1 cellular context compared by ENCODE assay signal in the genomic region with DNA sequence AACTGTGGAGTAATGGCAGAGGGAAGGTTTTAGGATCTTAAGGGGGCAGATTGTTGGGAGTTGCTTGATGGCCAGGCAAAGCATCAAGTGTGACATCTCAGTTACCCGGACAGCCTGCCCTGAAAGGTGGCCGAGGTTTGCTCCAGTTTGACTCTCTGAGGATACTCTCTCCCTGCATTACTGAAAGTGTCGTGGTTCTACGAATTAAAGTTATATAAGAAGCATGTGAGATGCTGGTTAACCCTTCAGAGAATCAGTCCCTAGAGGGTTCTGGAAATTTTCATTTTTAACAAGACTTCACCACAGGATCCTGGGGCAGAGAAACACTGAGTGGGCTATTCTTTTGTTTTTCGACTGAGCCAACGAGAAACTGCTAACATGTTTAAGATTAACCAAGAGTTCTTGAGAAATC.
A peak's percentile ranks its signal among the peaks of the same experiment; 100 is the strongest.
TF ChIP-seq lines count a peak whose summit lies in the region.

No MANE protein-coding gene starts in this region.

TF ChIP-seq in HepG2, 621 proteins besides CTCF, POLR2A, EP300 and RAD21 (continued from another document):
- TF ChIP-seq FOSL2 (CRISPR knock-in tag; IDR thresholded peaks at IDR 0.05): no peak
- TF ChIP-seq ZFX (CRISPR knock-in tag; IDR thresholded peaks at IDR 0.05; ENCODE audit: low read depth): no peak
- TF ChIP-seq EHMT2 (IDR thresholded peaks at IDR 0.05; ENCODE audit: borderline replicate concordance, low read depth, low read length): peak; percentile 3; the same call in 1 of the 2 replicates
- peak; percentile 79 for TF ChIP-seq ZNF652 (CRISPR knock-in tag; IDR thresholded peaks at IDR 0.05; ENCODE audit: borderline replicate concordance, low read depth)
- no peak for TF ChIP-seq STAT5B (CRISPR knock-in tag; IDR thresholded peaks at IDR 0.05)
- no peak for TF ChIP-seq ZNF326 (CRISPR knock-in tag; IDR thresholded peaks at IDR 0.05; ENCODE audit: borderline replicate concordance)
- 0 out of 2 replicates have a peak, but pooled peaks have one; percentile 10 for TF ChIP-seq HMGXB3 (CRISPR knock-in tag; IDR thresholded peaks at IDR 0.05; ENCODE audit: borderline replicate concordance)
- TF ChIP-seq GABPB1 (CRISPR knock-in tag; IDR thresholded peaks at IDR 0.05): no peak
- TF ChIP-seq NR2F2 (IDR thresholded peaks at IDR 0.05; ENCODE audit: borderline replicate concordance, low read depth): no peak
- no peak for TF ChIP-seq SKIL (CRISPR knock-in tag; IDR thresholded peaks at IDR 0.05; ENCODE audit: borderline replicate concordance)
- no peak for TF ChIP-seq PCBP1 (IDR thresholded peaks at IDR 0.05; ENCODE audit: borderline replicate concordance, low read depth, low read length)
